ENCODE assay signal across 23 cellular contexts in the genomic region with DNA sequence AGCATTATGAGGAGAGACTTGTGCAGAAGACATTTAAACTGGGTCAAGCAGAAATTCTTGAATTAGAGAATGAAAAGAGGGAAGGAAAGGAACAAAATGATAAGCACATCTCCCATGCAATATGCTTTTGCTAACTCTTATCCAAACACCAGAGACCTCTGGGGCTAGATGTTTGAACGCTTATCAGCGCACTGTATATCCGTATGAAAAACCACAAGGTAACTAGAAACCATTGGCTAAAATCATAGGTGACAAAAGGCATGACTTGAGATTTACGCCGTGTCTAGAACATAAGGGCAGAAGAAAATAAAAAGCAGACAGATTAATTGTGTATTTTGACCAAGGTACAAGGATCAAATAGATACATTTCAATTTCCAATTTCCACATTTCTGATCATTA.
"Had no signal": no experiment of that assay in that cellular context is flagged by ENCODE, and none has a peak within 500 bp of the region (broad histone marks: within the 10 kb centered on the region; RNA-seq: fewer than 3 reads in every experiment).

No MANE protein-coding gene starts in this region.

- H3K4me3 ChIP-seq: ascending aorta, body of pancreas, SK-N-MC had no signal

- H3K27me3 Mint-ChIP-seq: activated CD4-positive, alpha-beta memory T cell treated with anti-CD3 and anti-CD28 coated beads for 36 hours; activated CD4-positive, alpha-beta T cell treated with anti-CD3 and anti-CD28 coated beads, Interleukin-2, amount 10 ng/mL, durations not matched to agents 7 days and 5 days; activated naive CD8-positive, alpha-beta T cell treated with anti-CD3 and anti-CD28 coated beads, Interleukin-2, amount 50 U/mL, for 24 hours had no signal

- H3K36me3 Mint-ChIP-seq: activated CD4-positive, alpha-beta memory T cell treated with anti-CD3 and anti-CD28 coated beads for 36 hours; activated naive CD4-positive, alpha-beta T cell treated with anti-CD3 and anti-CD28 coated beads, Interleukin-2, amount 50 U/mL, for 72 hours had no signal

- H3K36me3 ChIP-seq: ascending aorta had no signal

- H3K27me3 ChIP-seq: ascending aorta, body of pancreas had no signal

- H3K9me3 ChIP-seq: ascending aorta, body of pancreas had no signal

- DNase-seq: activated CD4-positive, alpha-beta memory T cell treated with anti-CD3 and anti-CD28 coated beads for 36 hours; activated CD4-positive, alpha-beta T cell treated with anti-CD3 and anti-CD28 coated beads, Interleukin-2, amount 10 ng/mL, durations not matched to agents 7 days and 5 days; activated CD4-positive, CD25-positive, alpha-beta regulatory T cell; activated CD8-positive, alpha-beta memory T cell treated with anti-CD3 and anti-CD28 coated beads for 24 hours; activated effector memory CD4-positive, alpha-beta T cell treated with anti-CD3 and anti-CD28 coated beads, Interleukin-2, amount 50 U/mL, for 16 hours; activated naive CD4-positive, alpha-beta T cell treated with Interleukin-2 at 50 U/mL for 16 hours; activated naive CD8-positive, alpha-beta T cell treated with anti-CD3 and anti-CD28 coated beads, Interleukin-2, amount 50 U/mL, for 24 hours; activated T-cell treated with anti-CD3 and anti-CD28 coated beads, Interleukin-2, amount 50 U/mL, for 4 hours; amniotic stem cell; body of pancreas; central memory CD4-positive, alpha-beta T cell; MM.1S; NCI-H1105; NCI-H1436; NCI-H1694 treated with DMSO at 0.1 percent for 48 hours; NCI-H2029 treated with DMSO at 0.1 percent for 48 hours; NCI-H446; NCI-H524; SIG-M5; T-helper 1 cell had no signal

- H3K4me1 ChIP-seq: ascending aorta, body of pancreas had no signal

- ATAC-seq: activated naive CD4-positive, alpha-beta T cell treated with anti-CD3 and anti-CD28 coated beads, Interleukin-2, amount 50 U/mL, for 72 hours; activated naive CD8-positive, alpha-beta T cell treated with anti-CD3 and anti-CD28 coated beads, Interleukin-2, amount 50 U/mL, for 24 hours; activated T-cell treated with anti-CD3 and anti-CD28 coated beads, Interleukin-2, amount 50 U/mL, for 4 hours; body of pancreas had no signal

- H3K4me3 Mint-ChIP-seq: activated CD4-positive, alpha-beta memory T cell treated with anti-CD3 and anti-CD28 coated beads for 36 hours; activated CD4-positive, alpha-beta T cell treated with anti-CD3 and anti-CD28 coated beads, Interleukin-2, amount 10 ng/mL, durations not matched to agents 7 days and 5 days; activated naive CD8-positive, alpha-beta T cell treated with anti-CD3 and anti-CD28 coated beads, Interleukin-2, amount 50 U/mL, for 24 hours; activated T-cell treated with anti-CD3 and anti-CD28 coated beads, Interleukin-2, amount 50 U/mL, for 4 hours had no signal

- H3K9me3 Mint-ChIP-seq: activated CD4-positive, alpha-beta memory T cell treated with anti-CD3 and anti-CD28 coated beads for 36 hours; activated naive CD4-positive, alpha-beta T cell treated with anti-CD3 and anti-CD28 coated beads, Interleukin-2, amount 50 U/mL, for 72 hours; activated T-cell treated with anti-CD3 and anti-CD28 coated beads, Interleukin-2, amount 50 U/mL, for 4 hours had no signal

- H3K27ac Mint-ChIP-seq: activated CD4-positive, alpha-beta memory T cell treated with anti-CD3 and anti-CD28 coated beads for 36 hours; activated CD4-positive, alpha-beta T cell treated with anti-CD3 and anti-CD28 coated beads, Interleukin-2, amount 10 ng/mL, durations not matched to agents 7 days and 5 days; activated naive CD4-positive, alpha-beta T cell treated with anti-CD3 and anti-CD28 coated beads, Interleukin-2, amount 50 U/mL, for 72 hours; activated naive CD8-positive, alpha-beta T cell treated with anti-CD3 and anti-CD28 coated beads, Interleukin-2, amount 50 U/mL, for 24 hours had no signal
